In genomic region chr14:89284368-89285058, GRCh38 we compare ENCODE assay signal across 1 cellular context.
TF ChIP-seq lines count a peak whose summit lies in the region.

No MANE protein-coding gene starts in this region.

TF ChIP-seq in endothelial cell of umbilical vein, 7 proteins besides CTCF, POLR2A, EP300 and RAD21 (continued from another document):
- TF ChIP-seq GATA2 (IDR thresholded peaks at IDR 0.05; ENCODE audit: insufficient read depth, insufficient read length, low read depth, low read length) (no peak), JUN (IDR thresholded peaks at IDR 0.05; ENCODE audit: borderline replicate concordance, insufficient read depth, insufficient read length, low read depth) (no peak)
